Comparison of ENCODE assay signal across 1 cellular context in the genomic region with DNA sequence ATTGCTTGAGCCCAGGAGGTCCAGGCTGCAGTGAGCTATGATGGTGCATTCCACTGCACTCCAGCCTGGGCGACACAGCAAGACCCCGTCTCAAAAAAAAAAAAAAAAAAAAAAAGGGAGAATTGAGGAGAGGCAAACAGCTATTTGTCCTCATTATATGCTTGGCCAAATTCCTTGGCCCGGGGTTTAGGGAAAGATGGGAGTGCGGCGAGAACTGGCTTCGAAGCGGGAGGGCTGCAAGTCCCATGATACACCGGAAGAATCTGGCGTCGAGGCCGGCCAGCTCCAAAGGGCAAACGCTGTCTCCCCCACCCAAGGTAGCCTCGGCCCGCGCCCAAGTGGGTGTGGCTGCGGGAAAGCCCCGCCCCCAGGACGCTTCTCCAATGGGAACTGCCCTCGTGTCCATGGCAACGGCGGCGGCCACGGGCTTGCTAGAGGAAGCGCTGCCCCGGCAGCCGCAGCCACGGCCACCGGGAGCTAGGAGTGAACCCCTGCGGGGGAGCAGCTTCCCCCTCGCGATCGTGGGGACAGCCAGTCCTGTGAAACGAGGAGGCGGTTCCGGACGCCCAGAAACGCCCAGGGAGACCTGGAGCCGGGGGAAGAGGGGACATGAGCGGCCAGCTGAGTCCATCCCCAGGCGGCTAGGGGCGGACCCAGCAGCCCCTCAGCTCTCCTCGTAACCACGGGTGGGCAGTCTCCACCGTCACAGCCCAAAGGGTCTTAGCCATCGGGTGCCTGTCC.
TF ChIP-seq lines count a peak whose summit lies in the region.

A gene with protein sequence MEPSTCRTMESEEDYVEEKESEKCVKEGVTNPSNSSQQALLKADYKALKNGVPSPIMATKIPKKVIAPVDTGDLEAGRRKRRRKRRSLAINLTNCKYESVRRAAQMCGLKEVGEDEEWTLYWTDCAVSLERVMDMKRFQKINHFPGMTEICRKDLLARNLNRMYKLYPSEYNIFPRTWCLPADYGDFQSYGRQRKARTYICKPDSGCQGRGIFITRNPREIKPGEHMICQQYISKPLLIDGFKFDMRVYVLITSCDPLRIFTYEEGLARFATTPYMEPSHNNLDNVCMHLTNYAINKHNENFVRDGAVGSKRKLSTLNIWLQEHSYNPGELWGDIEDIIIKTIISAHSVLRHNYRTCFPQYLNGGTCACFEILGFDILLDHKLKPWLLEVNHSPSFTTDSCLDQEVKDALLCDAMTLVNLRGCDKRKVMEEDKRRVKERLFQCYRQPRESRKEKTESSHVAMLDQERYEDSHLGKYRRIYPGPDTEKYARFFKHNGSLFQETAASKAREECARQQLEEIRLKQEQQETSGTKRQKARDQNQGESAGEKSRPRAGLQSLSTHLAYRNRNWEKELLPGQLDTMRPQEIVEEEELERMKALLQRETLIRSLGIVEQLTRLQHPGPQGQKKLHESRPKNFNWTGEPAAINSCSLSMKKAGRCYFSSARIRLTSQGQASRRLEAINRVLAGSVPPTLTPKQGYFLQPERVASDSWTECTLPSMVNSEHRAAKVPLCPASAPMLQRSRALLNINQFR (plus strand): TSS at position 434 of the 741 bp plus-strand sequence. CDS start 1,075 bp downstream, outside the sequence.

TF ChIP-seq in GM12878, 131 proteins besides CTCF, POLR2A, EP300 and RAD21:
- peak in 1 of 2 experiments; percentile 29; a peak in 1 of 4 replicates for TF ChIP-seq IKZF2 (IDR thresholded peaks at IDR 0.05)
- peak; percentile 42; the same call in 1 of the 2 replicates for TF ChIP-seq GATAD2B (conservative IDR thresholded peaks at IDR 0.05; ENCODE audit: low read depth)
- TF ChIP-seq, protein P1, sequence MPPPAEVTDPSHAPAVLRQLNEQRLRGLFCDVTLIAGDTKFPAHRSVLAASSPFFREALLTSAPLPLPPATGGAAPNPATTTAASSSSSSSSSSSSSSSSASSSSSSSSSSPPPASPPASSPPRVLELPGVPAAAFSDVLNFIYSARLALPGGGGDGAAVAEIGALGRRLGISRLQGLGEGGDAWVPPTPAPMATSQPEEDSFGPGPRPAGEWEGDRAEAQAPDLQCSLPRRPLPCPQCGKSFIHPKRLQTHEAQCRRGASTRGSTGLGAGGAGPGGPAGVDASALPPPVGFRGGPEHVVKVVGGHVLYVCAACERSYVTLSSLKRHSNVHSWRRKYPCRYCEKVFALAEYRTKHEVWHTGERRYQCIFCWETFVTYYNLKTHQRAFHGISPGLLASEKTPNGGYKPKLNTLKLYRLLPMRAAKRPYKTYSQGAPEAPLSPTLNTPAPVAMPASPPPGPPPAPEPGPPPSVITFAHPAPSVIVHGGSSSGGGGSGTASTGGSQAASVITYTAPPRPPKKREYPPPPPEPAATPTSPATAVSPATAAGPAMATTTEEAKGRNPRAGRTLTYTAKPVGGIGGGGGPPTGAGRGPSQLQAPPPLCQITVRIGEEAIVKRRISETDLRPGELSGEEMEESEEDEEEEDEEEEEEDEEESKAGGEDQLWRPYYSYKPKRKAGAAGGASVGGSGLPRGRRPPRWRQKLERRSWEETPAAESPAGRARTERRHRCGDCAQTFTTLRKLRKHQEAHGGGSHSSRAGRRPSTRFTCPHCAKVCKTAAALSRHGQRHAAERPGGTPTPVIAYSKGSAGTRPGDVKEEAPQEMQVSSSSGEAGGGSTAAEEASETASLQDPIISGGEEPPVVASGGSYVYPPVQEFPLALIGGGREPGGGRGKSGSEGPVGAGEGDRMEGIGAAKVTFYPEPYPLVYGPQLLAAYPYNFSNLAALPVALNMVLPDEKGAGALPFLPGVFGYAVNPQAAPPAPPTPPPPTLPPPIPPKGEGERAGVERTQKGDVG (CRISPR knock-in tag; IDR thresholded peaks at IDR 0.05) = no peak
- TF ChIP-seq HDAC2 (IDR thresholded peaks at IDR 0.05) = no peak
- no peak for TF ChIP-seq YY1 (IDR thresholded peaks at IDR 0.05; ENCODE audit: low read depth, low read length)
- TF ChIP-seq, protein P2, sequence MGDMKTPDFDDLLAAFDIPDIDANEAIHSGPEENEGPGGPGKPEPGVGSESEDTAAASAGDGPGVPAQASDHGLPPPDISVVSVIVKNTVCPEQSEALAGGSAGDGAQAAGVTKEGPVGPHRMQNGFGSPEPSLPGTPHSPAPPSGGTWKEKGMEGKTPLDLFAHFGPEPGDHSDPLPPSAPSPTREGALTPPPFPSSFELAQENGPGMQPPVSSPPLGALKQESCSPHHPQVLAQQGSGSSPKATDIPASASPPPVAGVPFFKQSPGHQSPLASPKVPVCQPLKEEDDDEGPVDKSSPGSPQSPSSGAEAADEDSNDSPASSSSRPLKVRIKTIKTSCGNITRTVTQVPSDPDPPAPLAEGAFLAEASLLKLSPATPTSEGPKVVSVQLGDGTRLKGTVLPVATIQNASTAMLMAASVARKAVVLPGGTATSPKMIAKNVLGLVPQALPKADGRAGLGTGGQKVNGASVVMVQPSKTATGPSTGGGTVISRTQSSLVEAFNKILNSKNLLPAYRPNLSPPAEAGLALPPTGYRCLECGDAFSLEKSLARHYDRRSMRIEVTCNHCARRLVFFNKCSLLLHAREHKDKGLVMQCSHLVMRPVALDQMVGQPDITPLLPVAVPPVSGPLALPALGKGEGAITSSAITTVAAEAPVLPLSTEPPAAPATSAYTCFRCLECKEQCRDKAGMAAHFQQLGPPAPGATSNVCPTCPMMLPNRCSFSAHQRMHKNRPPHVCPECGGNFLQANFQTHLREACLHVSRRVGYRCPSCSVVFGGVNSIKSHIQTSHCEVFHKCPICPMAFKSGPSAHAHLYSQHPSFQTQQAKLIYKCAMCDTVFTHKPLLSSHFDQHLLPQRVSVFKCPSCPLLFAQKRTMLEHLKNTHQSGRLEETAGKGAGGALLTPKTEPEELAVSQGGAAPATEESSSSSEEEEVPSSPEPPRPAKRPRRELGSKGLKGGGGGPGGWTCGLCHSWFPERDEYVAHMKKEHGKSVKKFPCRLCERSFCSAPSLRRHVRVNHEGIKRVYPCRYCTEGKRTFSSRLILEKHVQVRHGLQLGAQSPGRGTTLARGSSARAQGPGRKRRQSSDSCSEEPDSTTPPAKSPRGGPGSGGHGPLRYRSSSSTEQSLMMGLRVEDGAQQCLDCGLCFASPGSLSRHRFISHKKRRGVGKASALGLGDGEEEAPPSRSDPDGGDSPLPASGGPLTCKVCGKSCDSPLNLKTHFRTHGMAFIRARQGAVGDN (IDR thresholded peaks at IDR 0.05) = no peak
- peak; percentile 68 for TF ChIP-seq IKZF1 (conservative IDR thresholded peaks at IDR 0.05)
- no peak for TF ChIP-seq MXI1 (IDR thresholded peaks at IDR 0.05; ENCODE audit: low read depth, low read length)
- no peak for TF ChIP-seq FOS (IDR thresholded peaks at IDR 0.05; ENCODE audit: borderline replicate concordance, extremely low read depth, insufficient read length)
- no peak for TF ChIP-seq NR2C1 (IDR thresholded peaks at IDR 0.05)
- TF ChIP-seq BRCA1 (IDR thresholded peaks at IDR 0.05; ENCODE audit: low read depth, low read length) = no peak
- peak; percentile 45; the same call in 1 of the 2 replicates for TF ChIP-seq LARP7 (IDR thresholded peaks at IDR 0.05)
- no peak for TF ChIP-seq CBX5 (IDR thresholded peaks at IDR 0.05; ENCODE audit: low read depth)
- TF ChIP-seq RUNX3 (IDR thresholded peaks at IDR 0.05; ENCODE audit: low read length) = no peak
- peak; percentile 91 for TF ChIP-seq BMI1 (IDR thresholded peaks at IDR 0.05; ENCODE audit: borderline replicate concordance)
- TF ChIP-seq DPF2 (IDR thresholded peaks at IDR 0.05) = 0 out of 2 replicates have a peak, but pooled peaks have one; percentile 22
- 0 out of 2 replicates have a peak, but pooled peaks have one; percentile 52 for TF ChIP-seq BACH1 (IDR thresholded peaks at IDR 0.05; ENCODE audit: borderline replicate concordance)
- TF ChIP-seq RELA (IDR thresholded peaks at IDR 0.05; ENCODE audit: borderline replicate concordance, partially characterized antibody) = no peak
- peak; percentile 24 for TF ChIP-seq SP1 (IDR thresholded peaks at IDR 0.05; ENCODE audit: low read depth, low read length)
- peak in 1 of 2 experiments; percentile 41; a peak in 2 of 4 replicates for TF ChIP-seq BHLHE40 (IDR thresholded peaks at IDR 0.05; ENCODE audit: borderline replicate concordance in 1 of 2, low read depth in 2 of 2, low read length in 1 of 2)
